ENCODE assay signal across 26 cellular contexts in the genomic region with DNA sequence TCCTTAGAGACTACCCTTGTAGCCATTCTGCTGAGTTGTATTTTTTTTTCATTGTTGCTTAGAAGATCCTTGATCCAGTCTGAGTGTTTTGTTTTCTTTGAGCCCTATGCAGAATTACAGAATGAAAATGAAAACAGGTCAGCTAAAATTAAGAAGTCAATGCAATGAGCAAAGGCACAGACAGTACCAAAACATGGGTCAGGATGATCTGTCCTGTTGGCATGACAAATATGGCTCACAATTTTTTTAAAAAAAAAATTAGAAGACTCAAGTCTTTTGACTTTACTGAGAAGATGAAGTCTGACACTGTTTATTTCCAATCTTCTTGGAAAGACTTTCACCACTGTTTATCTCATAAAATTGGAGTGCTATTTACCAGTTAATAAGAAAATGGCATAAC. TPM values are rescaled to one million over a fixed set of nuclear protein-coding genes. Genes with fewer than 3 reads are reported as not detected.
A peak's percentile ranks its signal among the peaks of the same experiment; 100 is the strongest.
DNase-seq lines count a peak whose midpoint lies in the region; ATAC-seq and TF ChIP-seq lines count a peak whose summit lies in the region.
"Had no signal": no experiment of that assay in that cellular context is flagged by ENCODE, and none has a peak within 500 bp of the region (broad histone marks: within the 10 kb centered on the region; RNA-seq: fewer than 3 reads in every experiment).

No MANE protein-coding gene starts in this region.

- in situ Hi-C loops in GM23248 (cut with MboI): no loop called here

- H2AFZ ChIP-seq in GM23248 (no peak overlapping the region), OCI-LY7 (ENCODE audit: low read length) (no peak overlapping the region), parathyroid adenoma (no peak overlapping the region)

- POLR2A ChIA-PET in OCI-LY7 (lab: Charles Lee): interaction anchor here (0.6 to 0.9 kb wide), 2 partner anchors 18 to 43 kb away, joined by 3 read pairs; no protein-coding TSS in a partner anchor
- POLR2A ChIA-PET in CD4-positive, alpha-beta T cell (lab: Charles Lee): no interaction called here

- H3K27ac Mint-ChIP-seq in CD4-positive, alpha-beta T cell: no peak overlapping the region
- H3K27ac Mint-ChIP-seq: CD8-positive, alpha-beta memory T cell had no signal

- intact Hi-C loops in OCI-LY7 (cut with micrococcal nuclease; ENCODE audit: unreplicated experiment): no loop called here
- intact Hi-C loops in CD4-positive, alpha-beta T cell (cut with DNase I, micrococcal nuclease): loop anchor here in 1 of 2 experiments (10.0 kb wide), 1 partner anchor 57 kb away; the partner anchor contains the start of gene KCNJ2

- no TSS peak for BruUV-seq in OCI-LY7 (replicated peaks; lab: Mats Ljungman, UMichigan)

- peak; percentile 18 for DNase-seq in AG20443 (ENCODE audit: low spot score)
- peak; percentile 8 for DNase-seq in GM23248
- no peak for DNase-seq in OCI-LY7 (ENCODE audit: low spot score)
- DNase-seq in islet precursor cell: no peak
- DNase-seq in CD4-positive, alpha-beta T cell: no peak
- no peak for DNase-seq in stimulated activated CD4-positive, alpha-beta T cell treated with anti-CD3 and anti-CD28 coated beads, Interleukin-4, amount 100 ng/mL, for 4 hours
- DNase-seq in middle frontal gyrus (ENCODE audit: extremely low spot score, low spot score): no peak
- DNase-seq: AML-193; CD8-positive, alpha-beta memory T cell; DMS 273 treated with DMSO at 0.1 percent for 48 hours; DMS79; GF-D8; MM.1S; NCI-H2029; NCI-H446; NCI-H526; NCI-H82; PC-3; SJCRH30 had no signal

- H3K36me3 Mint-ChIP-seq in CD4-positive, alpha-beta T cell (ENCODE audit: low read depth): no peaks in the 10 kb centered on the region
- H3K36me3 Mint-ChIP-seq: CD8-positive, alpha-beta memory T cell had no signal

- no peaks in the 10 kb centered on the region for H3F3A ChIP-seq in GM23248 (ENCODE audit: insufficient read depth)

- no peak overlapping the region for H3K4me3 Mint-ChIP-seq in CD4-positive, alpha-beta T cell
- H3K4me3 Mint-ChIP-seq: CD8-positive, alpha-beta memory T cell had no signal

- H4K20me1 ChIP-seq in GM23248 (ENCODE audit: insufficient read depth): no peaks in the 10 kb centered on the region
- no peaks in the 10 kb centered on the region for H4K20me1 ChIP-seq in OCI-LY7 (ENCODE audit: insufficient read depth, low read length)

- CTCF ChIA-PET in OCI-LY7 (lab: Charles Lee; ENCODE audit: unreplicated experiment): no interaction called here
- CTCF ChIA-PET in CD4-positive, alpha-beta T cell (lab: Charles Lee): no interaction called here

- H3K79me2 ChIP-seq in GM23248 (ENCODE audit: insufficient read depth) (no peaks in the 10 kb centered on the region), OCI-LY7 (ENCODE audit: insufficient read depth, low read depth, low read length) (no peaks in the 10 kb centered on the region), parathyroid adenoma (peaks cover 14% of the 10 kb centered on the region)

- H3K4me3 ChIP-seq in GM23248 (no peak overlapping the region), OCI-LY7 (ENCODE audit: low read depth, low read length, poor library complexity, severe bottlenecking) (no peak overlapping the region), parathyroid adenoma (ENCODE audit: low read depth, low read length) (no peak overlapping the region)
- H3K4me3 ChIP-seq: SJCRH30 had no signal

- H3K4me2 ChIP-seq in GM23248 (ENCODE audit: unreplicated experiment) (no peak overlapping the region), OCI-LY7 (ENCODE audit: low read length) (peak overlapping the region; percentile 18; the same call in 1 of the 2 replicates), parathyroid adenoma (ENCODE audit: low read length) (no peak overlapping the region)

- 0 out of 2 replicates have a peak, but pooled peaks cover 5% of the 10 kb centered on the region for H3K4me1 ChIP-seq in GM23248 (ENCODE audit: insufficient read depth)
- H3K4me1 ChIP-seq in OCI-LY7 (ENCODE audit: insufficient read depth, low read length, poor library complexity, severe bottlenecking): peaks cover 4% of the 10 kb centered on the region
- H3K4me1 ChIP-seq in parathyroid adenoma: peaks cover 62% of the 10 kb centered on the region
- H3K4me1 ChIP-seq: SJCRH30 had no signal

- peaks cover 14% of the 10 kb centered on the region for H3K27me3 Mint-ChIP-seq in CD4-positive, alpha-beta T cell

- H3K36me3 ChIP-seq in GM23248 (ENCODE audit: low read depth) (no peaks in the 10 kb centered on the region), OCI-LY7 (ENCODE audit: insufficient read depth, low read length) (no peaks in the 10 kb centered on the region), parathyroid adenoma (ENCODE audit: control insufficient read depth, insufficient read depth, low read length) (no peaks in the 10 kb centered on the region)
- H3K36me3 ChIP-seq: SJCRH30 had no signal

- no peaks in the 10 kb centered on the region for H3K9me3 ChIP-seq in GM23248 (ENCODE audit: low read depth)
- no peaks in the 10 kb centered on the region for H3K9me3 ChIP-seq in OCI-LY7 (ENCODE audit: low read length)
- no peaks in the 10 kb centered on the region for H3K9me3 ChIP-seq in parathyroid adenoma (ENCODE audit: control insufficient read depth, low read length)
- no peaks in the 10 kb centered on the region for H3K9me3 ChIP-seq in CD4-positive, alpha-beta T cell (ENCODE audit: control insufficient read depth, low read length)
- H3K9me3 ChIP-seq: SJCRH30 had no signal

- no peaks in the 10 kb centered on the region for H3K4me1 Mint-ChIP-seq in CD4-positive, alpha-beta T cell (ENCODE audit: low read depth)
- H3K4me1 Mint-ChIP-seq: CD8-positive, alpha-beta memory T cell had no signal

- no peak for ATAC-seq in CD4-positive, alpha-beta T cell (ENCODE audit: poor library complexity)
- ATAC-seq: PC-3, Right ventricle myocardium inferior, SK-N-SH treated with all-trans-retinoic acid at 6 μM for 48 hours had no signal

- H3K27ac ChIP-seq in GM23248: no peak overlapping the region
- H3K27ac ChIP-seq in OCI-LY7 (ENCODE audit: low read depth, low read length, poor library complexity, severe bottlenecking): no peak overlapping the region
- peak overlapping the region; percentile 61 for H3K27ac ChIP-seq in parathyroid adenoma
- no peak overlapping the region for H3K27ac ChIP-seq in CD4-positive, alpha-beta T cell (ENCODE audit: low read depth, low read length)
- H3K27ac ChIP-seq: C4-2B, SJCRH30 had no signal

- H3K27me3 ChIP-seq in GM23248 (replicated peaks; ENCODE audit: insufficient read depth): no peaks in the 10 kb centered on the region
- H3K27me3 ChIP-seq in parathyroid adenoma (ENCODE audit: control insufficient read depth, insufficient read depth, low read length): no peaks in the 10 kb centered on the region
- H3K27me3 ChIP-seq in CD4-positive, alpha-beta T cell (ENCODE audit: control insufficient read depth, insufficient read depth, low read length): no peaks in the 10 kb centered on the region
- H3K27me3 ChIP-seq: SJCRH30 had no signal

- H3K9me2 ChIP-seq in GM23248 (ENCODE audit: insufficient read depth): no peaks in the 10 kb centered on the region
- H3K9me2 ChIP-seq in OCI-LY7 (ENCODE audit: insufficient read depth, low read length): no peaks in the 10 kb centered on the region

- TF ChIP-seq CTCF in OCI-LY7 (conservative IDR thresholded peaks at IDR 0.05; ENCODE audit: low read length) (no peak), parathyroid adenoma (IDR thresholded peaks at IDR 0.05) (no peak)
- no peak for TF ChIP-seq CTCF in CD4-positive, alpha-beta T cell (IDR thresholded peaks at IDR 0.05)

- no peak overlapping the region for H3K9ac ChIP-seq in GM23248
- no peak overlapping the region for H3K9ac ChIP-seq in parathyroid adenoma

- no peaks in the 10 kb centered on the region for H3K9me3 Mint-ChIP-seq in CD4-positive, alpha-beta T cell

RNA-seq across cellular contexts. Expression of gene KCNJ16, which starts 32.4 kb away (rescaled TPM):
- total RNA-seq in GM23248 (2014; rRNA removed; shearing (Covaris generic)): not detected in 2 replicates
- not detected in 2 replicates for polyA plus RNA-seq in GM23248 (2016; fragmentation: Nextera tagmentation; extraction: Ambion mirVana)
- not detected in 2 replicates for total RNA-seq in OCI-LY7 (2014; rRNA removed; shearing (Covaris generic))
- not detected in 2 replicates for total RNA-seq in OCI-LY7 (2022)
- total RNA-seq in CD4-positive, alpha-beta T cell: not detected
- total RNA-seq: CD8-positive, alpha-beta memory T cell; H4; HT-29; PC-3; Right ventricle myocardium inferior; SJCRH30 had no signal
- polyA plus RNA-seq: AG04450; CD8-positive, alpha-beta memory T cell had no signal

Comparison
In these comparisons a context has a peak if more than half of its experiments do, and no peak if none do; other contexts are left out.
1. DNase-seq: peak in AG20443 (single experiment) and GM23248 (single experiment); none in OCI-LY7 (single experiment), islet precursor cell (single experiment), CD4-positive, alpha-beta T cell (0 of 10), stimulated activated CD4-positive, alpha-beta T cell treated with anti-CD3 and anti-CD28 coated beads, Interleukin-4, amount 100 ng/mL, for 4 hours (0 of 2) and middle frontal gyrus (single experiment).